8 cellular contexts compared by ENCODE assay signal in the genomic region with DNA sequence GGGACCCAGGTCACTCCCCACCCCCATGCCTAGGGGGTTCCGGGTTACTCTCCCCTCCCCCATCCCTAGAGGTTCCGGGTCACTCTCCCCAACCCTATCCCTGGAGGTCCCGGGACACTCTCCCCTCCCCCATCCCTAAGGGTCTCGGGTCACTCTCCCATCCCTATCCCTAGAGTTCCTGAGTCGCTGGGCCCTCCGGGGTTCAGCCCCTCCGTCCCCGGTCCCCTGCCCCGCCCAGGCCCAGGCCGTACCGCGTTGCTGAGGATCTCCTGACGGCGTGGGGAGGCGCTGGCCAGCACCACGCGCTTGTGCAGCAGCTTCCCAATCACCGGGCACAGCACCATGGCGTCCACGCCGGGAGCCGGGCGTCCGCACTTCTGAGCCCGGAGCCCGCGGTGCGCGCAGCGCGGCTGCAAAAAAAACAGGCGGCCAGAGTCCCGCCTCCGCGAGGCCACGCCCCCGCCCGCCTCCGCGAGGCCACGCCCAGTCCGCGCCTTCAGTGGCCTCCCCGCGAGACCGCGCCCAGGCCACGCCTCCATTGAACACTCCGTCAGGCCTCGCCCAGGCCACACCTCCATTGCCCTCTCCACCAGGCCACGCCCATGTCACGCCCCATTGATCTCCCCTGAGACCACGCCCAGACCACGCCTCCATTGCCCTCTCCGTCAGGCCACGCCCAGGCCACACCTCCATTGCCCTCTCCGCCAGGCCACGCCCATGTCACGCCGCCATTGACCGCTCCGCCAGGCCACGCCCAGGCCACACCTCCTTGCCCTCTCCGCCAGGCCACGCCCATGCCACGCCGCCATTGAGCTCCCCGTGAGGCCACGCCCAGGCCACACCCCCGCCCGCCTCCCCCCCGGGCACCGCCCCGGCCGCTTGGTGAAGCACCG. TPM values are rescaled to one million over a fixed set of nuclear protein-coding genes. Genes with fewer than 3 reads are reported as not detected.
DNase-seq lines count a peak whose midpoint lies in the region; ATAC-seq and TF ChIP-seq lines count a peak whose summit lies in the region.

A gene with protein sequence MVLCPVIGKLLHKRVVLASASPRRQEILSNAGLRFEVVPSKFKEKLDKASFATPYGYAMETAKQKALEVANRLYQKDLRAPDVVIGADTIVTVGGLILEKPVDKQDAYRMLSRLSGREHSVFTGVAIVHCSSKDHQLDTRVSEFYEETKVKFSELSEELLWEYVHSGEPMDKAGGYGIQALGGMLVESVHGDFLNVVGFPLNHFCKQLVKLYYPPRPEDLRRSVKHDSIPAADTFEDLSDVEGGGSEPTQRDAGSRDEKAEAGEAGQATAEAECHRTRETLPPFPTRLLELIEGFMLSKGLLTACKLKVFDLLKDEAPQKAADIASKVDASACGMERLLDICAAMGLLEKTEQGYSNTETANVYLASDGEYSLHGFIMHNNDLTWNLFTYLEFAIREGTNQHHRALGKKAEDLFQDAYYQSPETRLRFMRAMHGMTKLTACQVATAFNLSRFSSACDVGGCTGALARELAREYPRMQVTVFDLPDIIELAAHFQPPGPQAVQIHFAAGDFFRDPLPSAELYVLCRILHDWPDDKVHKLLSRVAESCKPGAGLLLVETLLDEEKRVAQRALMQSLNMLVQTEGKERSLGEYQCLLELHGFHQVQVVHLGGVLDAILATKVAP (minus strand): TSS at position 413 of the 893 bp plus-strand sequence. CDS start 69 bp downstream, at position 344.

- H3K4me1 ChIP-seq in PC-9 (replicated peaks; ENCODE audit: insufficient read depth) (no peaks in the 10 kb centered on the region), cardiac muscle cell (ENCODE audit: low read depth) (no peaks in the 10 kb centered on the region), prostate gland (replicated peaks) (peaks cover 9% of the 10 kb centered on the region), uterus (peaks cover 3 to 10% of the 10 kb centered on the region in 2 donors)

- H3K27ac Mint-ChIP-seq in activated naive CD8-positive, alpha-beta T cell = peak within 1 kb of the TSS; percentile 91

- peaks cover 12% of the 10 kb centered on the region for H3K36me3 Mint-ChIP-seq in activated naive CD8-positive, alpha-beta T cell

- intact Hi-C loops in PC-9 (cut with micrococcal nuclease; ENCODE audit: unreplicated experiment) (loop anchor here (2.0 to 10.0 kb wide), 5 partner anchors 140 to 1242 kb away; partner anchors contain the start of genes AKAP17A and CD99), prostate gland (cut with DNase I) (loop anchor here (2.0 to 10.0 kb wide), 4 partner anchors 60 to 1172 kb away; partner anchors contain the start of genes AKAP17A and SLC25A6), uterus (cut with DNase I; ENCODE audit: low total_unique reads) (loop anchor here (5.0 kb wide), 2 partner anchors 60 to 140 kb away; partner anchors contain the start of genes AKAP17A and SLC25A6)

- H3K27me3 Mint-ChIP-seq in activated naive CD8-positive, alpha-beta T cell = no peaks in the 10 kb centered on the region

- peaks cover 20% of the 10 kb centered on the region for H3K27me3 ChIP-seq in PC-9 (ENCODE audit: insufficient read depth, low read depth)
- peaks cover 6% of the 10 kb centered on the region for H3K27me3 ChIP-seq in cardiac muscle cell
- no peaks in the 10 kb centered on the region for H3K27me3 ChIP-seq in prostate gland (replicated peaks; ENCODE audit: insufficient read depth)
- H3K27me3 ChIP-seq in uterus = no peaks in the 10 kb centered on the region

- H3K4me3 Mint-ChIP-seq in activated naive CD8-positive, alpha-beta T cell = peak within 1 kb of the TSS; percentile 87

- POLR2A ChIA-PET in PC-9 (lab: Charles Lee; ENCODE audit: unreplicated experiment) = no interaction called here

- TF ChIP-seq CTCF in PC-9 (conservative IDR thresholded peaks at IDR 0.05) (no peak), cardiac muscle cell (IDR thresholded peaks at IDR 0.05; ENCODE audit: low read depth, low read length) (no peak), prostate gland (IDR thresholded peaks at IDR 0.05) (peak in 1 of 4 experiments; percentile 23), uterus (IDR thresholded peaks at IDR 0.05) (peak in 1 of 4 experiments; percentile 3)

- no peaks in the 10 kb centered on the region for H3F3A ChIP-seq in PC-9 (ENCODE audit: insufficient read depth, low read depth)

- H3K79me2 ChIP-seq in PC-9 (ENCODE audit: low read depth) = peaks cover 46% of the 10 kb centered on the region

- CTCF ChIA-PET in PC-9 (lab: Charles Lee) = no interaction called here

- peak; percentile 58 for ATAC-seq in HG02571 (IDR thresholded peaks at IDR 0.05; ENCODE audit: unreplicated experiment)

- peak within 1 kb of the TSS; percentile 82 for H3K4me2 ChIP-seq in PC-9

- H3K36me3 ChIP-seq in PC-9 (ENCODE audit: low read depth) (0 out of 2 replicates have a peak, but pooled peaks cover 8% of the 10 kb centered on the region), cardiac muscle cell (no peaks in the 10 kb centered on the region), prostate gland (no peaks in the 10 kb centered on the region), uterus (no peaks in the 10 kb centered on the region)

- DNase-seq in PC-9 (peak; percentile 89 to 98), cardiac muscle cell (ENCODE audit: low read depth in 1 of 2, low spot score in 1 of 2) (peak; percentile 99 to 100), prostate gland (ENCODE audit: low spot score) (peak; percentile 100), uterus (peak; percentile 100), NCI-H2171 treated with DMSO at 0.1 percent for 48 hours (lab: John Stamatoyannopoulos, UW) (no peak)

- peaks cover 25% of the 10 kb centered on the region for H3K4me1 Mint-ChIP-seq in activated naive CD8-positive, alpha-beta T cell (ENCODE audit: low read depth)

- TF ChIP-seq POLR2A in prostate gland (IDR thresholded peaks at IDR 0.05) (peak; percentile 90), uterus (IDR thresholded peaks at IDR 0.05) (peak; percentile 29 to 71)

- H3K9me3 ChIP-seq in PC-9 (ENCODE audit: insufficient read depth, low read depth) (no peaks in the 10 kb centered on the region), cardiac muscle cell (ENCODE audit: low read depth) (no peaks in the 10 kb centered on the region), prostate gland (no peaks in the 10 kb centered on the region), uterus (no peaks in the 10 kb centered on the region)

- TSS peak; percentile 33 for BruUV-seq in PC-9 (replicated peaks; lab: Mats Ljungman, UMichigan)

- H3K4me3 ChIP-seq in GM08714 (ENCODE audit: low read length) (peak within 1 kb of the TSS; percentile 80), PC-9 (peak within 1 kb of the TSS; percentile 82), cardiac muscle cell (peak within 1 kb of the TSS; percentile 73), prostate gland (peak within 1 kb of the TSS; percentile 84 to 96), uterus (peak within 1 kb of the TSS; percentile 94 to 100)

- no peaks in the 10 kb centered on the region for H3K9me2 ChIP-seq in PC-9 (ENCODE audit: insufficient read depth)

- under 1% methylated on average over 76 of the region's 76 CpGs for WGBS in prostate gland

- H3K27ac ChIP-seq in PC-9 (peak within 1 kb of the TSS; percentile 50), cardiac muscle cell (peak within 1 kb of the TSS; percentile 64), prostate gland (peak within 1 kb of the TSS; percentile 75 to 89), uterus (peak within 1 kb of the TSS; percentile 78 to 97)

- H4K20me1 ChIP-seq in PC-9 (ENCODE audit: insufficient read depth) = no peaks in the 10 kb centered on the region

- peak within 1 kb of the TSS; percentile 88 for H2AFZ ChIP-seq in PC-9

- H3K9me3 Mint-ChIP-seq in activated naive CD8-positive, alpha-beta T cell (ENCODE audit: low read depth) = peaks cover 8% of the 10 kb centered on the region

RNA-seq across cellular contexts. Expression of the gene that starts here (rescaled TPM):
- 42.7 and 55.4 TPM in 2 replicates for total RNA-seq in PC-9 (2021)
- 26.2 and 43.8 TPM in 2 replicates for total RNA-seq in cardiac muscle cell
- 36.5 and 62.9 TPM in 2 replicates for polyA plus RNA-seq in cardiac muscle cell
- total RNA-seq in prostate gland = 10 to 100 TPM; 43.1 to 44.2 TPM
- 10 to 100 TPM in 2 of 4 donors, 1 to 10 TPM in 2; 6.4 to 43.5 (median 11.1) TPM for total RNA-seq in uterus
